ENCODE assay signal across 8 cellular contexts in genomic region chr6:28982476-28983266, GRCh38. TPM values are rescaled to one million over a fixed set of nuclear protein-coding genes. Genes with fewer than 3 reads are reported as not detected.
DNase-seq lines count a peak whose midpoint lies in the region; ATAC-seq and TF ChIP-seq lines count a peak whose summit lies in the region.

No MANE protein-coding gene starts in this region.

- H3K9me3 ChIP-seq in cardiac muscle cell (ENCODE audit: low read depth) (no peaks in the 10 kb centered on the region), psoas muscle (no peaks in the 10 kb centered on the region)

- H3K4me3 ChIP-seq in cardiac muscle cell: peak overlapping the region; percentile 79
- H3K4me3 ChIP-seq in psoas muscle: peak overlapping the region; percentile 80

- peak overlapping the region; percentile 78 for H3K27ac ChIP-seq in cardiac muscle cell
- peak overlapping the region; percentile 68 for H3K27ac ChIP-seq in psoas muscle

- peak; percentile 26 for TF ChIP-seq CTCF in cardiac muscle cell (IDR thresholded peaks at IDR 0.05; ENCODE audit: low read depth, low read length)
- TF ChIP-seq CTCF in psoas muscle (IDR thresholded peaks at IDR 0.05): no peak
- no peak for TF ChIP-seq CTCF in GM10248 (IDR thresholded peaks at IDR 0.05; ENCODE audit: control extremely low read depth, extremely low read depth, low read depth, missing control alignments)

- DNase-seq in activated T-cell treated with anti-CD3 and anti-CD28 coated beads, Interleukin-2, amount 50 U/mL, for 24 hours: no peak
- no peak for DNase-seq in activated T-cell treated with anti-CD3 and anti-CD28 coated beads, Interleukin-2, amount 50 U/mL, for 1 hour
- DNase-seq in NCI-H226: peak; percentile 36
- DNase-seq in activated T-helper 1 cell treated with anti-CD3 and anti-CD28 coated beads, Interleukin-12 subunit alpha, Interleukin-12 subunit beta, Interleukin-2, Interleukin-4 antibody, amounts not matched to agents 30 ng/mL and 10 ng/mL and 1 ng/mL, durations not matched to agents 14 hours and 24 hours and 36 hours (ENCODE audit: low spot score): no peak
- peak; percentile 73 to 78 for DNase-seq in cardiac muscle cell (ENCODE audit: low read depth in 1 of 2, low spot score in 1 of 2)
- DNase-seq in psoas muscle: no peak
- DNase-seq in GM10248 (ENCODE audit: extremely low spot score): no peak

- H3K36me3 ChIP-seq in cardiac muscle cell: no peaks in the 10 kb centered on the region
- no peaks in the 10 kb centered on the region for H3K36me3 ChIP-seq in psoas muscle (ENCODE audit: insufficient read depth in 1 of 2, low read depth in 1 of 2)

- ATAC-seq in psoas muscle: peak; percentile 49 to 67 (median 64)
- ATAC-seq in HG03432 (IDR thresholded peaks at IDR 0.05; ENCODE audit: unreplicated experiment): no peak

- CTCF ChIA-PET in GM10248 (lab: Yijun Ruan, JAX): interaction anchor here (0.9 to 1.4 kb wide), 2 partner anchors 30 to 145 kb away, joined by 4 read pairs; no protein-coding TSS in a partner anchor

- WGBS in psoas muscle, 3 donors: 10 to 14% (median 13%) methylated on average over 17 of the region's 17 CpGs

- H3K4me1 ChIP-seq in cardiac muscle cell (ENCODE audit: low read depth): peaks cover 9% of the 10 kb centered on the region
- H3K4me1 ChIP-seq in psoas muscle: no peaks in the 10 kb centered on the region

- peak overlapping the region; percentile 50 for H3K27ac Mint-ChIP-seq in activated T-cell treated with anti-CD3 and anti-CD28 coated beads, Interleukin-2, amount 50 U/mL, for 24 hours
- H3K27ac Mint-ChIP-seq in activated T-helper 1 cell treated with anti-CD3 and anti-CD28 coated beads, Interleukin-12 subunit alpha, Interleukin-12 subunit beta, Interleukin-2, Interleukin-4 antibody, amounts not matched to agents 30 ng/mL and 10 ng/mL and 1 ng/mL, durations not matched to agents 14 hours and 24 hours and 36 hours: peak overlapping the region; percentile 37

- H3K27me3 ChIP-seq in cardiac muscle cell (peaks cover 3% of the 10 kb centered on the region), psoas muscle (ENCODE audit: insufficient read depth in 3 of 3, low read length in 2 of 3) (peaks cover 0 to 8% (median 4%) of the 10 kb centered on the region in 3 donors)

- intact Hi-C loops in activated T-helper 1 cell treated with anti-CD3 and anti-CD28 coated beads, Interleukin-12 subunit alpha, Interleukin-12 subunit beta, Interleukin-2, Interleukin-4 antibody, amounts not matched to agents 30 ng/mL and 10 ng/mL and 1 ng/mL, durations not matched to agents 14 hours and 24 hours and 36 hours (cut with micrococcal nuclease): loop anchor here (1.0 to 10.0 kb wide), 8 partner anchors 34 to 1295 kb away; no protein-coding TSS in a partner anchor
- intact Hi-C loops in psoas muscle (cut with DNase I): loop anchor here in 1 of 2 donors (1.0 to 5.0 kb wide), 2 partner anchors 35 to 86 kb away; no protein-coding TSS in a partner anchor

- H3K4me3 Mint-ChIP-seq in activated T-cell treated with anti-CD3 and anti-CD28 coated beads, Interleukin-2, amount 50 U/mL, for 24 hours: peak overlapping the region; percentile 86
- peak overlapping the region; percentile 90 for H3K4me3 Mint-ChIP-seq in activated T-helper 1 cell treated with anti-CD3 and anti-CD28 coated beads, Interleukin-12 subunit alpha, Interleukin-12 subunit beta, Interleukin-2, Interleukin-4 antibody, amounts not matched to agents 30 ng/mL and 10 ng/mL and 1 ng/mL, durations not matched to agents 14 hours and 24 hours and 36 hours

- no peaks in the 10 kb centered on the region for H3K9me3 Mint-ChIP-seq in activated T-cell treated with anti-CD3 and anti-CD28 coated beads, Interleukin-2, amount 50 U/mL, for 24 hours
- H3K9me3 Mint-ChIP-seq in activated T-helper 1 cell treated with anti-CD3 and anti-CD28 coated beads, Interleukin-12 subunit alpha, Interleukin-12 subunit beta, Interleukin-2, Interleukin-4 antibody, amounts not matched to agents 30 ng/mL and 10 ng/mL and 1 ng/mL, durations not matched to agents 14 hours and 24 hours and 36 hours: no peaks in the 10 kb centered on the region

- peaks cover 51% of the 10 kb centered on the region for H3K4me1 Mint-ChIP-seq in activated T-cell treated with anti-CD3 and anti-CD28 coated beads, Interleukin-2, amount 50 U/mL, for 24 hours (ENCODE audit: low read depth)
- H3K4me1 Mint-ChIP-seq in activated T-helper 1 cell treated with anti-CD3 and anti-CD28 coated beads, Interleukin-12 subunit alpha, Interleukin-12 subunit beta, Interleukin-2, Interleukin-4 antibody, amounts not matched to agents 30 ng/mL and 10 ng/mL and 1 ng/mL, durations not matched to agents 14 hours and 24 hours and 36 hours (ENCODE audit: low read depth): peaks cover 55% of the 10 kb centered on the region

- H3K27me3 Mint-ChIP-seq in activated T-cell treated with anti-CD3 and anti-CD28 coated beads, Interleukin-2, amount 50 U/mL, for 24 hours: peaks cover 54% of the 10 kb centered on the region
- peaks cover 22% of the 10 kb centered on the region for H3K27me3 Mint-ChIP-seq in activated T-helper 1 cell treated with anti-CD3 and anti-CD28 coated beads, Interleukin-12 subunit alpha, Interleukin-12 subunit beta, Interleukin-2, Interleukin-4 antibody, amounts not matched to agents 30 ng/mL and 10 ng/mL and 1 ng/mL, durations not matched to agents 14 hours and 24 hours and 36 hours (ENCODE audit: insufficient read depth)

- POLR2A ChIA-PET in GM10248 (lab: Yijun Ruan, JAX): no interaction called here

- peaks cover 8% of the 10 kb centered on the region for H3K36me3 Mint-ChIP-seq in activated T-cell treated with anti-CD3 and anti-CD28 coated beads, Interleukin-2, amount 50 U/mL, for 24 hours (ENCODE audit: low read depth)
- H3K36me3 Mint-ChIP-seq in activated T-helper 1 cell treated with anti-CD3 and anti-CD28 coated beads, Interleukin-12 subunit alpha, Interleukin-12 subunit beta, Interleukin-2, Interleukin-4 antibody, amounts not matched to agents 30 ng/mL and 10 ng/mL and 1 ng/mL, durations not matched to agents 14 hours and 24 hours and 36 hours (ENCODE audit: low read depth): no peaks in the 10 kb centered on the region

RNA-seq across cellular contexts. Expression of gene ZNF311, which starts 22.4 kb away (rescaled TPM):
- total RNA-seq in activated T-helper 1 cell treated with anti-CD3 and anti-CD28 coated beads, Interleukin-12 subunit alpha, Interleukin-12 subunit beta, Interleukin-2, Interleukin-4 antibody, amounts not matched to agents 30 ng/mL and 10 ng/mL and 1 ng/mL, durations not matched to agents 14 hours and 24 hours and 36 hours: 0.64 and 0.80 TPM in 2 replicates
- total RNA-seq in cardiac muscle cell: 1.3 and 1.8 TPM in 2 replicates
- polyA plus RNA-seq in cardiac muscle cell: 0.57 and 1.4 TPM in 2 replicates
- under 1 TPM in 3 of 4 donors, not detected in 1; 0.13 to 0.36 (median 0.22) TPM for total RNA-seq in psoas muscle
- under 1 TPM in 2 of 3 donors, not detected in 1; 0.09 to 0.10 TPM for polyA plus RNA-seq in psoas muscle

RNA-seq across cellular contexts. Expression of gene TRIM27, which starts 58.9 kb away (rescaled TPM):
- 67.2 and 67.4 TPM in 2 replicates for total RNA-seq in activated T-helper 1 cell treated with anti-CD3 and anti-CD28 coated beads, Interleukin-12 subunit alpha, Interleukin-12 subunit beta, Interleukin-2, Interleukin-4 antibody, amounts not matched to agents 30 ng/mL and 10 ng/mL and 1 ng/mL, durations not matched to agents 14 hours and 24 hours and 36 hours
- total RNA-seq in cardiac muscle cell (90.0 and 105 TPM in 2 replicates), psoas muscle (10 to 100 TPM; 15.0 to 26.0 (median 23.6) TPM)
- polyA plus RNA-seq in cardiac muscle cell (79.2 and 86.5 TPM in 2 replicates), psoas muscle (10 to 100 TPM; 15.5 to 42.8 (median 39.5) TPM)

Comparison
In these comparisons a context has a peak if more than half of its experiments do, and no peak if none do; other contexts are left out.
1. DNase-seq: peak in NCI-H226 (single experiment) and cardiac muscle cell (2 of 2); none in activated T-cell treated with anti-CD3 and anti-CD28 coated beads, Interleukin-2, amount 50 U/mL, for 24 hours (single experiment), activated T-cell treated with anti-CD3 and anti-CD28 coated beads, Interleukin-2, amount 50 U/mL, for 1 hour (single experiment), activated T-helper 1 cell treated with anti-CD3 and anti-CD28 coated beads, Interleukin-12 subunit alpha, Interleukin-12 subunit beta, Interleukin-2, Interleukin-4 antibody, amounts not matched to agents 30 ng/mL and 10 ng/mL and 1 ng/mL, durations not matched to agents 14 hours and 24 hours and 36 hours (single experiment), psoas muscle (0 of 2) and GM10248 (single experiment).